1 cellular context compared by ENCODE assay signal in genomic region chr15:41331833-41332787, GRCh38.
TF ChIP-seq lines count a peak whose summit lies in the region.

OIP5 (minus strand) TSS chr15:41332591; CDS start chr15:41332561, 30 bp downstream.

TF ChIP-seq in GM12878, 131 proteins besides CTCF, POLR2A, EP300 and RAD21 (continued from another document):
- peak; percentile 76 for TF ChIP-seq RELB (IDR thresholded peaks at IDR 0.05; ENCODE audit: low read depth)
- no peak for TF ChIP-seq JUND (IDR thresholded peaks at IDR 0.05; ENCODE audit: low read depth, low read length)
- TF ChIP-seq IRF4 (IDR thresholded peaks at IDR 0.05; ENCODE audit: low read depth, low read length) = no peak
- TF ChIP-seq MYC (IDR thresholded peaks at IDR 0.05; ENCODE audit: insufficient read depth, insufficient read length, insufficient replicate concordance, low read length, severe bottlenecking) = peak; percentile 46
- TF ChIP-seq HDGF (IDR thresholded peaks at IDR 0.05) = peak; percentile 59; the same call in 1 of the 2 replicates
- TF ChIP-seq, protein P1, sequence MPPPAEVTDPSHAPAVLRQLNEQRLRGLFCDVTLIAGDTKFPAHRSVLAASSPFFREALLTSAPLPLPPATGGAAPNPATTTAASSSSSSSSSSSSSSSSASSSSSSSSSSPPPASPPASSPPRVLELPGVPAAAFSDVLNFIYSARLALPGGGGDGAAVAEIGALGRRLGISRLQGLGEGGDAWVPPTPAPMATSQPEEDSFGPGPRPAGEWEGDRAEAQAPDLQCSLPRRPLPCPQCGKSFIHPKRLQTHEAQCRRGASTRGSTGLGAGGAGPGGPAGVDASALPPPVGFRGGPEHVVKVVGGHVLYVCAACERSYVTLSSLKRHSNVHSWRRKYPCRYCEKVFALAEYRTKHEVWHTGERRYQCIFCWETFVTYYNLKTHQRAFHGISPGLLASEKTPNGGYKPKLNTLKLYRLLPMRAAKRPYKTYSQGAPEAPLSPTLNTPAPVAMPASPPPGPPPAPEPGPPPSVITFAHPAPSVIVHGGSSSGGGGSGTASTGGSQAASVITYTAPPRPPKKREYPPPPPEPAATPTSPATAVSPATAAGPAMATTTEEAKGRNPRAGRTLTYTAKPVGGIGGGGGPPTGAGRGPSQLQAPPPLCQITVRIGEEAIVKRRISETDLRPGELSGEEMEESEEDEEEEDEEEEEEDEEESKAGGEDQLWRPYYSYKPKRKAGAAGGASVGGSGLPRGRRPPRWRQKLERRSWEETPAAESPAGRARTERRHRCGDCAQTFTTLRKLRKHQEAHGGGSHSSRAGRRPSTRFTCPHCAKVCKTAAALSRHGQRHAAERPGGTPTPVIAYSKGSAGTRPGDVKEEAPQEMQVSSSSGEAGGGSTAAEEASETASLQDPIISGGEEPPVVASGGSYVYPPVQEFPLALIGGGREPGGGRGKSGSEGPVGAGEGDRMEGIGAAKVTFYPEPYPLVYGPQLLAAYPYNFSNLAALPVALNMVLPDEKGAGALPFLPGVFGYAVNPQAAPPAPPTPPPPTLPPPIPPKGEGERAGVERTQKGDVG (CRISPR knock-in tag; IDR thresholded peaks at IDR 0.05) = no peak
- 0 out of 2 replicates have a peak, but pooled peaks have one; percentile 49 for TF ChIP-seq TCF3 (IDR thresholded peaks at IDR 0.05; ENCODE audit: borderline replicate concordance, insufficient read depth, low read depth, low read length)
- no peak for TF ChIP-seq RCOR1 (conservative IDR thresholded peaks at IDR 0.05; ENCODE audit: low read depth, low read length)
- TF ChIP-seq BHLHE40 (IDR thresholded peaks at IDR 0.05; ENCODE audit: borderline replicate concordance in 1 of 2, low read depth in 2 of 2, low read length in 1 of 2) = peak in 1 of 2 experiments; percentile 29; a peak in 1 of 4 replicates
- TF ChIP-seq DPF2 (IDR thresholded peaks at IDR 0.05) = peak; percentile 61; the same call in 1 of the 2 replicates
- no peak for TF ChIP-seq BMI1 (IDR thresholded peaks at IDR 0.05; ENCODE audit: borderline replicate concordance)
- no peak for TF ChIP-seq TBL1XR1 (IDR thresholded peaks at IDR 0.05; ENCODE audit: low read depth, low read length)
- TF ChIP-seq TAF1 (IDR thresholded peaks at IDR 0.05; ENCODE audit: borderline replicate concordance, low read depth, low read length) = peak; percentile 70
- TF ChIP-seq MXI1 (IDR thresholded peaks at IDR 0.05; ENCODE audit: low read depth, low read length) = peak; percentile 96
- TF ChIP-seq SMARCA5 (IDR thresholded peaks at IDR 0.05) = no peak
- TF ChIP-seq EZH2 (IDR thresholded peaks at IDR 0.05; ENCODE audit: borderline replicate concordance, control insufficient read depth, low read depth, low read length) = no peak
- TF ChIP-seq SMC3 (IDR thresholded peaks at IDR 0.05; ENCODE audit: borderline replicate concordance, low read length) = peak; percentile 35; the same call in 1 of the 2 replicates
- TF ChIP-seq CHD2 (IDR thresholded peaks at IDR 0.05; ENCODE audit: borderline replicate concordance, low read depth, low read length) = peak; percentile 80; the same call in 1 of the 2 replicates
- peak; percentile 72 for TF ChIP-seq EED (IDR thresholded peaks at IDR 0.05; ENCODE audit: low read depth)
- TF ChIP-seq, protein P2, sequence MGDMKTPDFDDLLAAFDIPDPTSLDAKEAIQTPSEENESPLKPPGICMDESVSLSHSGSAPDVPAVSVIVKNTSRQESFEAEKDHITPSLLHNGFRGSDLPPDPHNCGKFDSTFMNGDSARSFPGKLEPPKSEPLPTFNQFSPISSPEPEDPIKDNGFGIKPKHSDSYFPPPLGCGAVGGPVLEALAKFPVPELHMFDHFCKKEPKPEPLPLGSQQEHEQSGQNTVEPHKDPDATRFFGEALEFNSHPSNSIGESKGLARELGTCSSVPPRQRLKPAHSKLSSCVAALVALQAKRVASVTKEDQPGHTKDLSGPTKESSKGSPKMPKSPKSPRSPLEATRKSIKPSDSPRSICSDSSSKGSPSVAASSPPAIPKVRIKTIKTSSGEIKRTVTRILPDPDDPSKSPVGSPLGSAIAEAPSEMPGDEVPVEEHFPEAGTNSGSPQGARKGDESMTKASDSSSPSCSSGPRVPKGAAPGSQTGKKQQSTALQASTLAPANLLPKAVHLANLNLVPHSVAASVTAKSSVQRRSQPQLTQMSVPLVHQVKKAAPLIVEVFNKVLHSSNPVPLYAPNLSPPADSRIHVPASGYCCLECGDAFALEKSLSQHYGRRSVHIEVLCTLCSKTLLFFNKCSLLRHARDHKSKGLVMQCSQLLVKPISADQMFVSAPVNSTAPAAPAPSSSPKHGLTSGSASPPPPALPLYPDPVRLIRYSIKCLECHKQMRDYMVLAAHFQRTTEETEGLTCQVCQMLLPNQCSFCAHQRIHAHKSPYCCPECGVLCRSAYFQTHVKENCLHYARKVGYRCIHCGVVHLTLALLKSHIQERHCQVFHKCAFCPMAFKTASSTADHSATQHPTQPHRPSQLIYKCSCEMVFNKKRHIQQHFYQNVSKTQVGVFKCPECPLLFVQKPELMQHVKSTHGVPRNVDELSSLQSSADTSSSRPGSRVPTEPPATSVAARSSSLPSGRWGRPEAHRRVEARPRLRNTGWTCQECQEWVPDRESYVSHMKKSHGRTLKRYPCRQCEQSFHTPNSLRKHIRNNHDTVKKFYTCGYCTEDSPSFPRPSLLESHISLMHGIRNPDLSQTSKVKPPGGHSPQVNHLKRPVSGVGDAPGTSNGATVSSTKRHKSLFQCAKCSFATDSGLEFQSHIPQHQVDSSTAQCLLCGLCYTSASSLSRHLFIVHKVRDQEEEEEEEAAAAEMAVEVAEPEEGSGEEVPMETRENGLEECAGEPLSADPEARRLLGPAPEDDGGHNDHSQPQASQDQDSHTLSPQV (IDR thresholded peaks at IDR 0.05) = no peak
- TF ChIP-seq POLR2AphosphoS5 (IDR thresholded peaks at IDR 0.05; ENCODE audit: low read length) = peak; percentile 46; the same call in 1 of the 2 replicates
- TF ChIP-seq ZNF24 (IDR thresholded peaks at IDR 0.05) = no peak
- peak; percentile 73 for TF ChIP-seq KLF5 (IDR thresholded peaks at IDR 0.05; ENCODE audit: partially characterized antibody)
- 0 out of 2 replicates have a peak, but pooled peaks have one; percentile 52 for TF ChIP-seq STAT1 (conservative IDR thresholded peaks at IDR 0.05)
- TF ChIP-seq, protein P3, sequence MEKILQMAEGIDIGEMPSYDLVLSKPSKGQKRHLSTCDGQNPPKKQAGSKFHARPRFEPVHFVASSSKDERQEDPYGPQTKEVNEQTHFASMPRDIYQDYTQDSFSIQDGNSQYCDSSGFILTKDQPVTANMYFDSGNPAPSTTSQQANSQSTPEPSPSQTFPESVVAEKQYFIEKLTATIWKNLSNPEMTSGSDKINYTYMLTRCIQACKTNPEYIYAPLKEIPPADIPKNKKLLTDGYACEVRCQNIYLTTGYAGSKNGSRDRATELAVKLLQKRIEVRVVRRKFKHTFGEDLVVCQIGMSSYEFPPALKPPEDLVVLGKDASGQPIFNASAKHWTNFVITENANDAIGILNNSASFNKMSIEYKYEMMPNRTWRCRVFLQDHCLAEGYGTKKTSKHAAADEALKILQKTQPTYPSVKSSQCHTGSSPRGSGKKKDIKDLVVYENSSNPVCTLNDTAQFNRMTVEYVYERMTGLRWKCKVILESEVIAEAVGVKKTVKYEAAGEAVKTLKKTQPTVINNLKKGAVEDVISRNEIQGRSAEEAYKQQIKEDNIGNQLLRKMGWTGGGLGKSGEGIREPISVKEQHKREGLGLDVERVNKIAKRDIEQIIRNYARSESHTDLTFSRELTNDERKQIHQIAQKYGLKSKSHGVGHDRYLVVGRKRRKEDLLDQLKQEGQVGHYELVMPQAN (conservative IDR thresholded peaks at IDR 0.05) = peak; percentile 100
- TF ChIP-seq RBBP5 (conservative IDR thresholded peaks at IDR 0.05) = no peak
- peak; percentile 86 for TF ChIP-seq ZNF384 (IDR thresholded peaks at IDR 0.05; ENCODE audit: borderline replicate concordance, low read depth, low read length)
- TF ChIP-seq ELK1 (IDR thresholded peaks at IDR 0.05; ENCODE audit: low read depth, low read length) = no peak
- TF ChIP-seq POLR2AphosphoS2 (IDR thresholded peaks at IDR 0.05; ENCODE audit: low read depth, low read length) = 0 out of 2 replicates have a peak, but pooled peaks have one; percentile 38
- TF ChIP-seq ZNF207 (IDR thresholded peaks at IDR 0.05; ENCODE audit: borderline replicate concordance) = peak; percentile 88; the same call in 1 of the 2 replicates
- TF ChIP-seq, protein P4, sequence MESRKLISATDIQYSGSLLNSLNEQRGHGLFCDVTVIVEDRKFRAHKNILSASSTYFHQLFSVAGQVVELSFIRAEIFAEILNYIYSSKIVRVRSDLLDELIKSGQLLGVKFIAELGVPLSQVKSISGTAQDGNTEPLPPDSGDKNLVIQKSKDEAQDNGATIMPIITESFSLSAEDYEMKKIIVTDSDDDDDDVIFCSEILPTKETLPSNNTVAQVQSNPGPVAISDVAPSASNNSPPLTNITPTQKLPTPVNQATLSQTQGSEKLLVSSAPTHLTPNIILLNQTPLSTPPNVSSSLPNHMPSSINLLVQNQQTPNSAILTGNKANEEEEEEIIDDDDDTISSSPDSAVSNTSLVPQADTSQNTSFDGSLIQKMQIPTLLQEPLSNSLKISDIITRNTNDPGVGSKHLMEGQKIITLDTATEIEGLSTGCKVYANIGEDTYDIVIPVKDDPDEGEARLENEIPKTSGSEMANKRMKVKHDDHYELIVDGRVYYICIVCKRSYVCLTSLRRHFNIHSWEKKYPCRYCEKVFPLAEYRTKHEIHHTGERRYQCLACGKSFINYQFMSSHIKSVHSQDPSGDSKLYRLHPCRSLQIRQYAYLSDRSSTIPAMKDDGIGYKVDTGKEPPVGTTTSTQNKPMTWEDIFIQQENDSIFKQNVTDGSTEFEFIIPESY (IDR thresholded peaks at IDR 0.05) = no peak
- no peak for TF ChIP-seq SREBF2 (IDR thresholded peaks at IDR 0.05; ENCODE audit: low read length)
- no peak for TF ChIP-seq ZNF217 (IDR thresholded peaks at IDR 0.05)
